27 cellular contexts compared by ENCODE assay signal in genomic region chr5:3362606-3362910, GRCh38.
"Had no signal": no experiment of that assay in that cellular context is flagged by ENCODE, and none has a peak within 500 bp of the region (broad histone marks: within the 10 kb centered on the region; RNA-seq: fewer than 3 reads in every experiment).

No MANE protein-coding gene starts in this region.

- H3K27me3 ChIP-seq: adrenal gland, body of pancreas, SJSA1 had no signal

- H3K36me3 ChIP-seq: adrenal gland, MG63, SJSA1 had no signal

- DNase-seq: activated CD4-positive, alpha-beta T cell treated with anti-CD3 and anti-CD28 coated beads, Interleukin-2, amount 10 ng/mL, durations not matched to agents 24 days and 14 days; activated CD4-positive, alpha-beta T cell treated with anti-CD3 and anti-CD28 coated beads, Interleukin-2, amount 50 U/mL, for 4 hours; activated CD8-positive, alpha-beta memory T cell treated with anti-CD3 and anti-CD28 coated beads, Interleukin-2, amount 50 U/mL, for 4 hours; activated CD8-positive, alpha-beta T cell treated with anti-CD3 and anti-CD28 coated beads for 36 hours; activated gamma-delta T cell treated with Interleukin-2 at 50 U/mL for 16 hours; activated naive CD4-positive, alpha-beta T cell treated with anti-CD3 and anti-CD28 coated beads for 36 hours; activated T-cell treated with anti-CD3 and anti-CD28 coated beads for 4 hours; activated T-cell treated with anti-CD3 and anti-CD28 coated beads, Interleukin-2, amount 50 U/mL, for 4 hours; adrenal gland; body of pancreas; central memory CD4-positive, alpha-beta T cell; Kasumi-1; KG1; MG63; NCI-H1092; NCI-H1436 treated with DMSO at 0.1 percent for 48 hours; NCI-H1694 treated with DMSO at 0.1 percent for 48 hours; NCI-H2029; NCI-H345; NCI-H526; NCI-H748 treated with DMSO at 0.1 percent for 48 hours; OCI-M1; SHP77; SK-N-SH had no signal

- H3K27ac ChIP-seq: adrenal gland, body of pancreas, SJSA1 had no signal

- ATAC-seq: activated CD8-positive, alpha-beta T cell treated with anti-CD3 and anti-CD28 coated beads for 36 hours; activated naive CD4-positive, alpha-beta T cell treated with anti-CD3 and anti-CD28 coated beads, Interleukin-2, amount 50 U/mL, for 72 hours; activated T-cell treated with anti-CD3 and anti-CD28 coated beads, Interleukin-2, amount 50 U/mL, for 4 hours; body of pancreas; Panc1 had no signal

- H3K4me3 ChIP-seq: adrenal gland, body of pancreas, MG63, SJSA1 had no signal

- H3K9me3 ChIP-seq: adrenal gland, body of pancreas, MG63, SK-N-SH had no signal

- H3K4me1 ChIP-seq: adrenal gland, body of pancreas, SJSA1 had no signal
